10 cellular contexts compared by ENCODE assay signal in the genomic region with DNA sequence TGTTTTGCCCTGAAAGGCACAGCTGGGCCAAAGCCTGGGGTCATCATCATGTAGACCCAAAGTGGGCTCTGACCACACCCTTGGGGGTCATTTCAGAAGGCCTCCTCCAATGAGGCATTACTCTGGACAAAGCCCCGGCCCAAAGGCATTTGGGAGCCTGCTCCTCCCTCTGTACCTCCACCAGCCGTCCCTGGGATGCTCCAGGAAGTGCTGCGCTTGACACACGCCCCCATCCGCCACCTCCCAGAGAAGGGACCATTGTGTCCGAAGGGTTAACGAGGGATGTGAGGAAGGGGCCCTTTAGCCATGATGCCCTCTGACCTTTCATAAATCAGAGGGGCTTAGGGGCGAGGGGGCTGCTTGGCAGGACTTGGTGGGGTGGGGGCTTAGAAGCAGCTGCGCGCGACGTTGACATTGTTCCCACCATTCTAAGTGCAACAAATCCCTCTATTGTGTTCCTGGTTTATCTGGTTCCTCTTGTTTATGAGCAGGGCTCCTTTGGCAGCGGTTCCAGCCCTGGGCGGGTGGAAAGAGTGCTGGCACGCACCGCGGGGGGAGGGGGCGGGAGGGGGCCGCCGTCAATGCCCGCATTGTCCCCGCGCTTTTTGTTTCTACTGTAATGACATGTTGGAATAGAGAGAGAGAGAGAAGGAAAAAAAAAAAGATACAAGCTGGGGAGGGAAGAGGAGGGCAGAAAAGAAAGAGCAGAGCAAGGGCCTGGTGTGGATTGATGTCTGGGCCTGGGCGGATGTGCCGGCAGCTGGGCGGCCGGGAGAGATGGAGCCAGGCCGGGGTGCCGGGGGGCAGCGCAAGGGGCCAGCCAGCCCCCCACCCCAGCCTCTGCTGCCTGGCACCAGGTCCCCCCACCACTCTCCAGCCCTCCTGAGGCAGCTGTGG. TPM values are rescaled to one million over a fixed set of nuclear protein-coding genes. Genes with fewer than 3 reads are reported as not detected.
DNase-seq lines count a peak whose midpoint lies in the region; ATAC-seq and TF ChIP-seq lines count a peak whose summit lies in the region.
"Had no signal": no experiment of that assay in that cellular context is flagged by ENCODE, and none has a peak within 500 bp of the region (broad histone marks: within the 10 kb centered on the region; RNA-seq: fewer than 3 reads in every experiment).

No MANE protein-coding gene starts in this region.

- H3K4me3 ChIP-seq in esophagus squamous epithelium (peak overlapping the region in 3 of 4 donors; percentile 20 to 42 (median 29)), mucosa of descending colon (no peak overlapping the region)
- H3K4me3 ChIP-seq: coronary artery had no signal

- TF ChIP-seq POLR2A in esophagus squamous epithelium (IDR thresholded peaks at IDR 0.05) = no peak

- intact Hi-C loops in Right ventricle myocardium inferior (cut with DNase I) (no loop called here), cardiac septum (cut with DNase I) (no loop called here), esophagus squamous epithelium (cut with DNase I) (no loop called here), mucosa of descending colon (cut with DNase I, micrococcal nuclease) (no loop called here)

- peak overlapping the region; percentile 61 to 83 (median 76) for H3K27ac ChIP-seq in esophagus squamous epithelium

- peaks cover 22 to 34% (median 29%) of the 10 kb centered on the region in 3 donors for H3K4me1 ChIP-seq in esophagus squamous epithelium
- H3K4me1 ChIP-seq in mucosa of descending colon (ENCODE audit: low read depth) = peaks cover 7% of the 10 kb centered on the region

- TF ChIP-seq CTCF in esophagus squamous epithelium (IDR thresholded peaks at IDR 0.05) = no peak
- TF ChIP-seq CTCF in mucosa of descending colon (IDR thresholded peaks at IDR 0.05) = no peak

- ATAC-seq in Right ventricle myocardium inferior = peak; percentile 35
- ATAC-seq in mucosa of descending colon = peak; percentile 81
- no peak for ATAC-seq in GM21529 (IDR thresholded peaks at IDR 0.05; ENCODE audit: unreplicated experiment)
- ATAC-seq in GM18511 (IDR thresholded peaks at IDR 0.05; ENCODE audit: unreplicated experiment) = no peak
- no peak for ATAC-seq in HG03442 (IDR thresholded peaks at IDR 0.05; ENCODE audit: unreplicated experiment)

- no peaks in the 10 kb centered on the region for H3K27me3 ChIP-seq in esophagus squamous epithelium

- H3K36me3 ChIP-seq in esophagus squamous epithelium = no peaks in the 10 kb centered on the region
- no peaks in the 10 kb centered on the region for H3K36me3 ChIP-seq in mucosa of descending colon (ENCODE audit: low read depth)

- WGBS in esophagus squamous epithelium, 2 donors = 25 to 40% methylated on average over 17 to 19 of the region's 30 CpGs

- H3K9me3 ChIP-seq in esophagus squamous epithelium (no peaks in the 10 kb centered on the region), mucosa of descending colon (no peaks in the 10 kb centered on the region)

- DNase-seq in Right ventricle myocardium inferior (ENCODE audit: missing footprints) = peak; percentile 67
- DNase-seq in cardiac septum (ENCODE audit: low spot score) = no peak
- no peak for DNase-seq in esophagus squamous epithelium (lab: John Stamatoyannopoulos, UW)
- DNase-seq in mucosa of descending colon = peak in 2 of 3 donors; percentile 69
- no peak for DNase-seq in NCI-H146 treated with DMSO at 0.1 percent for 48 hours (lab: John Stamatoyannopoulos, UW; ENCODE audit: unreplicated experiment)
- DNase-seq: activated CD4-positive, alpha-beta T cell treated with anti-CD3 and anti-CD28 coated beads, Interleukin-2, amount 10 ng/mL, durations not matched to agents 24 days and 14 days had no signal

RNA-seq across cellular contexts. Expression of gene SOX10, which starts 32.1 kb away (rescaled TPM):
- 1.9 TPM for total RNA-seq in Right ventricle myocardium inferior
- 0.62 TPM for total RNA-seq in cardiac septum
- 1 to 10 TPM in 2 of 4 donors, under 1 TPM in 1, not detected in 1; 0.44 to 1.7 (median 1.5) TPM for total RNA-seq in esophagus squamous epithelium
- 10 to 100 TPM in 1 of 3 donors, 1 to 10 TPM in 1, under 1 TPM in 1; 0.46 to 21.2 (median 1.7) TPM for total RNA-seq in mucosa of descending colon
- total RNA-seq: activated CD4-positive, alpha-beta T cell treated with anti-CD3 and anti-CD28 coated beads, Interleukin-2, amount 10 ng/mL, durations not matched to agents 24 days and 14 days had no signal

RNA-seq across cellular contexts. Expression of gene PICK1, which starts 40.8 kb away (rescaled TPM):
- total RNA-seq in Right ventricle myocardium inferior (20.9 TPM), cardiac septum (19.1 TPM), esophagus squamous epithelium (10 to 100 TPM; 26.3 to 53.1 (median 31.2) TPM), mucosa of descending colon (10 to 100 TPM; 30.9 to 40.7 (median 37.9) TPM)

Comparison
In these comparisons a context has a peak if more than half of its experiments do, and no peak if none do; other contexts are left out.
1. DNase-seq: peak in Right ventricle myocardium inferior (single experiment) and mucosa of descending colon (2 of 3); none in cardiac septum (single experiment), esophagus squamous epithelium (single experiment) and NCI-H146 treated with DMSO at 0.1 percent for 48 hours (single experiment).
2. ATAC-seq: peak in Right ventricle myocardium inferior (single experiment) and mucosa of descending colon (single experiment); none in GM21529 (single experiment), GM18511 (single experiment) and HG03442 (single experiment).